In the genomic region with DNA sequence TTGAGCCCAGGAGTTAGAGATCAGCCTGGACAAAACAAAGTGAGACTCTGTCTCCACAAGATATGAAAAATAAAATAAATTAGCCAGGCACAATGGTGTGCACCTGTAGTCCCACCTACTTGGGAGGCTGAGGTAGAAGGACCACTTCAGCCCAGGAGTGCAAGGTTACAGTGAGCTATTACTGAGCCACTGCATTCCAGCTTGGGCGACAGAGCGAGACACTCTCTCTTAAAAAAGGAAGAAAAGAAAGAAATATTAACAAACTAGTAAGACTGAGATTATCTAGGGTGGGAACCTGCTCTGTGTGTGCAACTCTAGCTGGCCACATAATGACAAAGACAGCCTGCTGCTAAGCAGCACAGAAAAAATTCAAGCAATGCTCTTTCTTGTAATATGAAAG, we compare ENCODE assay signal across 20 cellular contexts.
DNase-seq lines count a peak whose midpoint lies in the region; ATAC-seq, FAIRE-seq and TF ChIP-seq lines count a peak whose summit lies in the region.
"Had no signal": no experiment of that assay in that cellular context is flagged by ENCODE, and none has a peak within 500 bp of the region (broad histone marks: within the 10 kb centered on the region; RNA-seq: fewer than 3 reads in every experiment).

No MANE protein-coding gene starts in this region.

- DNase-seq in DMS79 (lab: John Stamatoyannopoulos, UW) = peak; percentile 48
- DNase-seq in astrocyte (ENCODE audit: low read depth) = no peak
- no peak for DNase-seq in osteoblast (ENCODE audit: insufficient read length, low spot score, missing footprints)
- no peak for DNase-seq in hypothalamus (lab: John Stamatoyannopoulos, UW)
- DNase-seq in LoVo (ENCODE audit: low spot score) = no peak
- DNase-seq in activated CD8-positive, alpha-beta memory T cell treated with anti-CD3 and anti-CD28 coated beads for 24 hours = no peak
- no peak for DNase-seq in NK-92 (lab: John Stamatoyannopoulos, UW; ENCODE audit: unreplicated experiment)
- DNase-seq: activated CD4-positive, alpha-beta T cell treated with anti-CD3 and anti-CD28 coated beads for 4 hours; activated T-cell treated with anti-CD3 and anti-CD28 coated beads for 4 hours; dorsolateral prefrontal cortex; NCI-H1436; NCI-H345; spleen had no signal

- H3K4me2 ChIP-seq in astrocyte (ENCODE audit: low read length) (peak overlapping the region; percentile 3), osteoblast (ENCODE audit: insufficient read depth, low read length) (no peak overlapping the region)
- H3K4me2 ChIP-seq: hepatocyte had no signal

- H3K27ac ChIP-seq in astrocyte (ENCODE audit: low read depth, low read length) (no peak overlapping the region), osteoblast (ENCODE audit: low read depth, low read length) (peak overlapping the region; percentile 1)
- H3K27ac ChIP-seq: breast epithelium, hepatocyte, SJSA1, spleen, tibial nerve had no signal

- H3K27me3 ChIP-seq in astrocyte (ENCODE audit: insufficient read depth, low read length) = no peaks in the 10 kb centered on the region
- H3K27me3 ChIP-seq in osteoblast (ENCODE audit: insufficient read depth, low read length) = no peaks in the 10 kb centered on the region
- H3K27me3 ChIP-seq: breast epithelium, dorsolateral prefrontal cortex, esophagus muscularis mucosa, hepatocyte, SJSA1, spleen, tibial nerve had no signal

- H4K20me1 ChIP-seq in astrocyte (ENCODE audit: insufficient read depth, low read length) (peaks cover 92% of the 10 kb centered on the region), osteoblast (ENCODE audit: insufficient read depth, low read length) (peaks cover 83% of the 10 kb centered on the region)

- ATAC-seq in HG03064 (IDR thresholded peaks at IDR 0.05; ENCODE audit: low read depth, unreplicated experiment) = peak; percentile 53

- H2AFZ ChIP-seq in astrocyte (ENCODE audit: low read depth, low read length) (no peak overlapping the region), osteoblast (ENCODE audit: low read length) (no peak overlapping the region)
- H2AFZ ChIP-seq: hepatocyte had no signal

- H3K9me3 ChIP-seq in astrocyte (ENCODE audit: insufficient read depth, low read depth, low read length) = no peaks in the 10 kb centered on the region
- no peaks in the 10 kb centered on the region for H3K9me3 ChIP-seq in osteoblast (ENCODE audit: low read depth, low read length)
- H3K9me3 ChIP-seq: breast epithelium, esophagus muscularis mucosa, SJSA1, spleen, tibial nerve had no signal

- peaks cover 97% of the 10 kb centered on the region for H3K79me2 ChIP-seq in astrocyte (ENCODE audit: insufficient read depth, low read length)
- peaks cover 96% of the 10 kb centered on the region for H3K79me2 ChIP-seq in osteoblast (ENCODE audit: insufficient read depth, low read length)

- H3K36me3 Mint-ChIP-seq in astrocyte (ENCODE audit: low read depth, unreplicated experiment) = peaks cover 18% of the 10 kb centered on the region
- H3K36me3 Mint-ChIP-seq: activated naive CD4-positive, alpha-beta T cell treated with anti-CD3 and anti-CD28 coated beads, Interleukin-2, amount 50 U/mL, for 24 hours had no signal

- no peak overlapping the region for H3K4me3 Mint-ChIP-seq in astrocyte (ENCODE audit: unreplicated experiment)
- H3K4me3 Mint-ChIP-seq: activated naive CD4-positive, alpha-beta T cell treated with anti-CD3 and anti-CD28 coated beads, Interleukin-2, amount 50 U/mL, for 24 hours had no signal

- H3K27me3 Mint-ChIP-seq in astrocyte (ENCODE audit: low read depth, unreplicated experiment) = no peaks in the 10 kb centered on the region

- H3K4me1 ChIP-seq in astrocyte (ENCODE audit: insufficient read depth, low read length) (peaks cover 12% of the 10 kb centered on the region), osteoblast (ENCODE audit: insufficient read depth, low read length) (peaks cover 27% of the 10 kb centered on the region)
- H3K4me1 ChIP-seq: breast epithelium, SJSA1 had no signal

- H3K36me3 ChIP-seq in astrocyte (ENCODE audit: insufficient read depth, low read length) (no peaks in the 10 kb centered on the region), osteoblast (ENCODE audit: insufficient read depth, low read length) (peaks cover 11% of the 10 kb centered on the region)
- H3K36me3 ChIP-seq: breast epithelium, esophagus muscularis mucosa, spleen, tibial nerve had no signal

- no peaks in the 10 kb centered on the region for H3K9me3 Mint-ChIP-seq in astrocyte (ENCODE audit: unreplicated experiment)
- H3K9me3 Mint-ChIP-seq: activated naive CD4-positive, alpha-beta T cell treated with anti-CD3 and anti-CD28 coated beads, Interleukin-2, amount 50 U/mL, for 24 hours had no signal

- FAIRE-seq in astrocyte (lab: Jason Lieb, UNC) = no peak

- peaks cover 71% of the 10 kb centered on the region for H3K4me1 Mint-ChIP-seq in astrocyte (ENCODE audit: low read depth, unreplicated experiment)

- peak overlapping the region; percentile 20 for H3K27ac Mint-ChIP-seq in astrocyte (ENCODE audit: unreplicated experiment)
- H3K27ac Mint-ChIP-seq: activated naive CD4-positive, alpha-beta T cell treated with anti-CD3 and anti-CD28 coated beads, Interleukin-2, amount 50 U/mL, for 24 hours had no signal

- H3K9ac ChIP-seq in astrocyte (ENCODE audit: low read length) = peak overlapping the region; percentile 11

- H3K4me3 ChIP-seq in astrocyte (ENCODE audit: insufficient read depth, low read depth, low read length) = no peak overlapping the region
- H3K4me3 ChIP-seq in osteoblast (ENCODE audit: insufficient read depth, low read length) = no peak overlapping the region
- H3K4me3 ChIP-seq: breast epithelium, dorsolateral prefrontal cortex, esophagus muscularis mucosa, hepatocyte, SJSA1, spleen, tibial nerve had no signal

- TF ChIP-seq CTCF in astrocyte (IDR thresholded peaks at IDR 0.05; ENCODE audit: insufficient read depth, low read depth, low read length) (no peak), osteoblast (IDR thresholded peaks at IDR 0.05; ENCODE audit: extremely low read depth, low read depth, low read length) (no peak)
